16 cellular contexts compared by ENCODE assay signal in genomic region chr12:25424186-25424854, GRCh38.
"Had no signal": no experiment of that assay in that cellular context is flagged by ENCODE, and none has a peak within 500 bp of the region (broad histone marks: within the 10 kb centered on the region; RNA-seq: fewer than 3 reads in every experiment).

No MANE protein-coding gene starts in this region.

- H3K4me3 ChIP-seq: cardiac muscle cell, dorsolateral prefrontal cortex, gastroesophageal sphincter, heart right ventricle, spleen, tibial artery had no signal

- H3K36me3 ChIP-seq: cardiac muscle cell, gastroesophageal sphincter, heart right ventricle, neutrophil, spleen, tibial artery had no signal

- H3K9me3 ChIP-seq: gastroesophageal sphincter, heart right ventricle, neutrophil, spleen, tibial artery had no signal

- ATAC-seq: activated CD4-positive, CD25-positive, alpha-beta regulatory T cell treated with anti-CD3 and anti-CD28 coated beads, Interleukin-2, amount 50 U/mL, for 24 hours; activated naive CD4-positive, alpha-beta T cell treated with anti-CD3 and anti-CD28 coated beads, Interleukin-2, amount 50 U/mL, for 72 hours; gastroesophageal sphincter; naive thymus-derived CD8-positive, alpha-beta T cell; stimulated activated naive B cell treated with anti-CD40 and anti-IgM and Interleukin-4, amounts not matched to agents 10 μg/mL and 1 μg/mL and 100 μg/mL, for 72 hours had no signal

- H3K27ac ChIP-seq: cardiac muscle cell, dorsolateral prefrontal cortex, gastroesophageal sphincter, neutrophil, parathyroid adenoma, spleen, tibial artery had no signal

- H3K79me2 ChIP-seq: parathyroid adenoma had no signal

- H3K9ac ChIP-seq: parathyroid adenoma had no signal

- H3K4me1 ChIP-seq: gastroesophageal sphincter, parathyroid adenoma, spleen had no signal

- H2AFZ ChIP-seq: parathyroid adenoma had no signal

- DNase-seq: activated CD4-positive, alpha-beta T cell treated with anti-CD3 and anti-CD28 coated beads, Interleukin-2, amount 50 U/mL, for 1 hour; activated CD8-positive, alpha-beta memory T cell treated with anti-CD3 and anti-CD28 coated beads, Interleukin-2, amount 50 U/mL, for 4 hours; activated gamma-delta T cell; dorsolateral prefrontal cortex; heart right ventricle; mesendoderm; naive thymus-derived CD8-positive, alpha-beta T cell; spleen; stimulated activated naive B cell treated with anti-CD40 and anti-IgM and Interleukin-4, amounts not matched to agents 10 μg/mL and 1 μg/mL and 100 μg/mL, for 72 hours; tibial artery had no signal

- H3K27me3 ChIP-seq: cardiac muscle cell, dorsolateral prefrontal cortex, gastroesophageal sphincter, heart right ventricle, neutrophil, spleen, tibial artery had no signal
